Comparison of ENCODE assay signal across 23 cellular contexts in the genomic region with DNA sequence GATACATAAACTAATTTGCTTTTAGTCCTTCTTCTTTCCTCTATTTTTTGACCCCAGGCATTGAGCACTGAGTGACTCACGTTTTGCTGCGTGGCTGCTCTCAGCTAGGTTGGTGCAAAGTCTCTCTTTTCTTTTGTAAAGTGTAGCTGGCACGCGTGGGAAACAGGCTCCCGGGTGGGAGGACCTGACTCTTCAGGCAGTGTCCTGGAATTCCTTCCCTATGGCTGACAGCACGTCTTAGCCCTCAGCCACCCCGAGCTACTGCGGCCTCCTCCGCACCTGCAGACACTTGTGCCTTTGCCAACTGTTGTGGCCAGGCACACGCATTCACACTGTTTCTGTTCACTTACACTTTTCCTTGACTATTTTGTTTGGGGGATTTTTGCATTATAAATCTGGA. TPM values are rescaled to one million over a fixed set of nuclear protein-coding genes. Genes with fewer than 3 reads are reported as not detected.
A peak's percentile ranks its signal among the peaks of the same experiment; 100 is the strongest.
DNase-seq lines count a peak whose midpoint lies in the region; ATAC-seq and TF ChIP-seq lines count a peak whose summit lies in the region.
"Had no signal": no experiment of that assay in that cellular context is flagged by ENCODE, and none has a peak within 500 bp of the region (broad histone marks: within the 10 kb centered on the region; RNA-seq: fewer than 3 reads in every experiment).

No MANE protein-coding gene starts in this region.

- 62% methylated on average over 10 of the region's 10 CpGs for WGBS in suprapubic skin

- ATAC-seq in activated T-cell treated with anti-CD3 and anti-CD28 coated beads, Interleukin-2, amount 50 U/mL, for 72 hours (replicated peaks in 1 of 2) = no peak
- ATAC-seq in stimulated activated naive CD8-positive, alpha-beta T cell treated with anti-CD3 and anti-CD28 coated beads, Interleukin-15, amount 100 ng/mL, for 72 hours = no peak
- ATAC-seq in gastrocnemius medialis = no peak
- no peak for ATAC-seq in HG03135 (IDR thresholded peaks at IDR 0.05; ENCODE audit: unreplicated experiment)
- ATAC-seq: GM12878 had no signal

- peaks cover 1 to 2% of the 10 kb centered on the region in 2 donors for H3K36me3 Mint-ChIP-seq in activated T-cell treated with anti-CD3 and anti-CD28 coated beads, Interleukin-2, amount 50 U/mL, for 72 hours (ENCODE audit: insufficient read depth in 2 of 2)
- H3K36me3 Mint-ChIP-seq in activated T-cell treated with anti-CD3 and anti-CD28 coated beads, Interleukin-2, amount 50 U/mL, for 24 hours (ENCODE audit: low read depth) = no peaks in the 10 kb centered on the region
- H3K36me3 Mint-ChIP-seq in activated naive CD8-positive, alpha-beta T cell treated with anti-CD3 and anti-CD28 coated beads for 36 hours = no peaks in the 10 kb centered on the region
- H3K36me3 Mint-ChIP-seq in mesothelial cell of epicardium = no peaks in the 10 kb centered on the region
- H3K36me3 Mint-ChIP-seq: activated naive CD4-positive, alpha-beta T cell treated with anti-CD3 and anti-CD28 coated beads, Interleukin-2, amount 50 U/mL, for 24 hours had no signal

- peaks cover 46% of the 10 kb centered on the region for H3K27me3 Mint-ChIP-seq in activated T-cell treated with anti-CD3 and anti-CD28 coated beads, Interleukin-2, amount 50 U/mL, for 72 hours (ENCODE audit: low read depth)
- H3K27me3 Mint-ChIP-seq in activated T-cell treated with anti-CD3 and anti-CD28 coated beads, Interleukin-2, amount 50 U/mL, for 24 hours = peaks cover 48% of the 10 kb centered on the region
- peaks cover 27% of the 10 kb centered on the region for H3K27me3 Mint-ChIP-seq in activated naive CD8-positive, alpha-beta T cell treated with anti-CD3 and anti-CD28 coated beads for 36 hours
- peaks cover 61% of the 10 kb centered on the region for H3K27me3 Mint-ChIP-seq in mesothelial cell of epicardium (ENCODE audit: low read depth)
- H3K27me3 Mint-ChIP-seq in stimulated activated naive CD8-positive, alpha-beta T cell treated with anti-CD3 and anti-CD28 coated beads, Interleukin-15, amount 100 ng/mL, for 72 hours = peaks cover 57% of the 10 kb centered on the region

- no peak for TF ChIP-seq EP300 in suprapubic skin (IDR thresholded peaks at IDR 0.05)

- H3K27ac ChIP-seq in suprapubic skin (no peak overlapping the region), gastrocnemius medialis (no peak overlapping the region)
- H3K27ac ChIP-seq: PC-9, tibial artery had no signal

- intact Hi-C loops in gastrocnemius medialis (cut with DNase I; ENCODE audit: low total_unique reads) = no loop called here

- no peak for DNase-seq in activated T-cell treated with anti-CD3 and anti-CD28 coated beads, Interleukin-2, amount 50 U/mL, for 72 hours
- DNase-seq in activated T-cell treated with anti-CD3 and anti-CD28 coated beads, Interleukin-2, amount 50 U/mL, for 24 hours = no peak
- DNase-seq in activated naive CD8-positive, alpha-beta T cell treated with anti-CD3 and anti-CD28 coated beads for 36 hours = no peak
- DNase-seq in mesothelial cell of epicardium (ENCODE audit: low spot score in 2 of 2, unreplicated experiment in 2 of 2) (no peak), suprapubic skin (ENCODE audit: low spot score in 2 of 2) (no peak), gastrocnemius medialis (no peak)
- no peak for DNase-seq in stimulated activated naive CD8-positive, alpha-beta T cell treated with anti-CD3 and anti-CD28 coated beads, Interleukin-15, amount 100 ng/mL, for 72 hours
- DNase-seq: activated CD4-positive, alpha-beta T cell treated with anti-CD3 and anti-CD28 coated beads for 4 hours; AML-193; COR-L47; DND-41; KBM-7; NCI-H187; NCI-H345; PC-9; T-helper 1 cell; tibial artery had no signal

- H3K4me3 ChIP-seq in suprapubic skin (no peak overlapping the region), gastrocnemius medialis (no peak overlapping the region)
- H3K4me3 ChIP-seq: GM12878, PC-9 had no signal

- H3K4me1 Mint-ChIP-seq in activated T-cell treated with anti-CD3 and anti-CD28 coated beads, Interleukin-2, amount 50 U/mL, for 72 hours (ENCODE audit: low read depth) = peaks cover 5% of the 10 kb centered on the region
- H3K4me1 Mint-ChIP-seq in activated T-cell treated with anti-CD3 and anti-CD28 coated beads, Interleukin-2, amount 50 U/mL, for 24 hours (ENCODE audit: low read depth) = peaks cover 9% of the 10 kb centered on the region
- peaks cover 16% of the 10 kb centered on the region for H3K4me1 Mint-ChIP-seq in activated naive CD8-positive, alpha-beta T cell treated with anti-CD3 and anti-CD28 coated beads for 36 hours
- peaks cover 11% of the 10 kb centered on the region for H3K4me1 Mint-ChIP-seq in mesothelial cell of epicardium
- H3K4me1 Mint-ChIP-seq in stimulated activated naive CD8-positive, alpha-beta T cell treated with anti-CD3 and anti-CD28 coated beads, Interleukin-15, amount 100 ng/mL, for 72 hours = peaks cover 11% of the 10 kb centered on the region

- in situ Hi-C loops in gastrocnemius medialis (cut with MboI; ENCODE audit: low sequenced_read_pairs in 4 of 4) = no loop called here

- TF ChIP-seq CTCF in mesothelial cell of epicardium (IDR thresholded peaks at IDR 0.05; ENCODE audit: unreplicated experiment) (no peak), suprapubic skin (IDR thresholded peaks at IDR 0.05) (no peak), gastrocnemius medialis (IDR thresholded peaks at IDR 0.05 in 4 of 5, conservative IDR thresholded peaks at IDR 0.05 in 1 of 5) (no peak)

- H3K4me1 ChIP-seq in suprapubic skin (peaks cover 15% of the 10 kb centered on the region), gastrocnemius medialis (no peaks in the 10 kb centered on the region)

- no peak overlapping the region for H3K27ac Mint-ChIP-seq in activated T-cell treated with anti-CD3 and anti-CD28 coated beads, Interleukin-2, amount 50 U/mL, for 72 hours
- no peak overlapping the region for H3K27ac Mint-ChIP-seq in activated T-cell treated with anti-CD3 and anti-CD28 coated beads, Interleukin-2, amount 50 U/mL, for 24 hours
- H3K27ac Mint-ChIP-seq in activated naive CD8-positive, alpha-beta T cell treated with anti-CD3 and anti-CD28 coated beads for 36 hours = no peak overlapping the region
- no peak overlapping the region for H3K27ac Mint-ChIP-seq in mesothelial cell of epicardium
- H3K27ac Mint-ChIP-seq in stimulated activated naive CD8-positive, alpha-beta T cell treated with anti-CD3 and anti-CD28 coated beads, Interleukin-15, amount 100 ng/mL, for 72 hours = no peak overlapping the region
- H3K27ac Mint-ChIP-seq: activated naive CD4-positive, alpha-beta T cell treated with anti-CD3 and anti-CD28 coated beads, Interleukin-2, amount 50 U/mL, for 24 hours had no signal

- H3K27me3 ChIP-seq in suprapubic skin (peaks cover 61% of the 10 kb centered on the region), gastrocnemius medialis (peaks cover 14 to 35% (median 26%) of the 10 kb centered on the region in 3 donors)

- no peaks in the 10 kb centered on the region for H3K9me3 Mint-ChIP-seq in activated T-cell treated with anti-CD3 and anti-CD28 coated beads, Interleukin-2, amount 50 U/mL, for 72 hours
- no peaks in the 10 kb centered on the region for H3K9me3 Mint-ChIP-seq in activated T-cell treated with anti-CD3 and anti-CD28 coated beads, Interleukin-2, amount 50 U/mL, for 24 hours
- H3K9me3 Mint-ChIP-seq in activated naive CD8-positive, alpha-beta T cell treated with anti-CD3 and anti-CD28 coated beads for 36 hours = no peaks in the 10 kb centered on the region
- no peaks in the 10 kb centered on the region for H3K9me3 Mint-ChIP-seq in mesothelial cell of epicardium
- no peaks in the 10 kb centered on the region for H3K9me3 Mint-ChIP-seq in stimulated activated naive CD8-positive, alpha-beta T cell treated with anti-CD3 and anti-CD28 coated beads, Interleukin-15, amount 100 ng/mL, for 72 hours
- H3K9me3 Mint-ChIP-seq: activated naive CD4-positive, alpha-beta T cell treated with anti-CD3 and anti-CD28 coated beads, Interleukin-2, amount 50 U/mL, for 24 hours had no signal

- H3K36me3 ChIP-seq in suprapubic skin (no peaks in the 10 kb centered on the region), gastrocnemius medialis (no peaks in the 10 kb centered on the region)
- H3K36me3 ChIP-seq: tibial artery had no signal

- H3K4me3 Mint-ChIP-seq in activated T-cell treated with anti-CD3 and anti-CD28 coated beads, Interleukin-2, amount 50 U/mL, for 72 hours = peak overlapping the region; percentile 42 to 52
- H3K4me3 Mint-ChIP-seq in activated T-cell treated with anti-CD3 and anti-CD28 coated beads, Interleukin-2, amount 50 U/mL, for 24 hours = no peak overlapping the region
- peak overlapping the region; percentile 11 for H3K4me3 Mint-ChIP-seq in activated naive CD8-positive, alpha-beta T cell treated with anti-CD3 and anti-CD28 coated beads for 36 hours
- peak overlapping the region; percentile 60 for H3K4me3 Mint-ChIP-seq in mesothelial cell of epicardium
- H3K4me3 Mint-ChIP-seq in stimulated activated naive CD8-positive, alpha-beta T cell treated with anti-CD3 and anti-CD28 coated beads, Interleukin-15, amount 100 ng/mL, for 72 hours = peak overlapping the region; percentile 25 to 63
- H3K4me3 Mint-ChIP-seq: activated naive CD4-positive, alpha-beta T cell treated with anti-CD3 and anti-CD28 coated beads, Interleukin-2, amount 50 U/mL, for 24 hours had no signal

- H3K9me3 ChIP-seq in suprapubic skin = no peaks in the 10 kb centered on the region
- H3K9me3 ChIP-seq in gastrocnemius medialis = no peaks in the 10 kb centered on the region
- H3K9me3 ChIP-seq: tibial artery had no signal

- TF ChIP-seq POLR2A in suprapubic skin (IDR thresholded peaks at IDR 0.05) (no peak), gastrocnemius medialis (IDR thresholded peaks at IDR 0.05) (no peak)

RNA-seq across cellular contexts. Expression of gene SCGB3A1, which starts 0.9 kb away (rescaled TPM):
- not detected for total RNA-seq in activated T-cell treated with anti-CD3 and anti-CD28 coated beads, Interleukin-2, amount 50 U/mL, for 72 hours
- 1 to 10 TPM; 1.1 to 1.7 TPM for total RNA-seq in activated naive CD8-positive, alpha-beta T cell treated with anti-CD3 and anti-CD28 coated beads for 36 hours
- total RNA-seq in mesothelial cell of epicardium (0.55 to 0.63 TPM in 2 of 3 replicates, not detected in the other), suprapubic skin (1 to 10 TPM in 3 of 4 donors, not detected in 1; 2.2 to 7.8 (median 4.1) TPM), gastrocnemius medialis (not detected)
- total RNA-seq: A172, glomerular endothelial cell, HT-29, PC-9 had no signal

RNA-seq across cellular contexts. Expression of gene FLT4, which starts 57.2 kb away (rescaled TPM):
- total RNA-seq in activated T-cell treated with anti-CD3 and anti-CD28 coated beads, Interleukin-2, amount 50 U/mL, for 72 hours = 1 to 10 TPM in 1 of 2 donors, under 1 TPM in 1; 0.79 to 1.7 TPM
- total RNA-seq in activated naive CD8-positive, alpha-beta T cell treated with anti-CD3 and anti-CD28 coated beads for 36 hours = 1 to 10 TPM; 5.2 to 6.0 TPM
- total RNA-seq in mesothelial cell of epicardium = 1.8 to 2.6 TPM (median 2.4 TPM) in 3 replicates
- 1 to 10 TPM in 3 of 4 donors, under 1 TPM in 1; 0.79 to 8.9 (median 1.4) TPM for total RNA-seq in suprapubic skin
- 1 to 10 TPM; 2.6 to 4.7 (median 2.9) TPM for total RNA-seq in gastrocnemius medialis
- total RNA-seq: GM12878, HT-29, PC-9 had no signal
